Comparison of ENCODE assay signal across 9 cellular contexts in genomic region chr4:174318829-174319764, GRCh38. TPM values are rescaled to one million over a fixed set of nuclear protein-coding genes. Genes with fewer than 3 reads are reported as not detected.
DNase-seq lines count a peak whose midpoint lies in the region; ATAC-seq and TF ChIP-seq lines count a peak whose summit lies in the region.
"Had no signal": no experiment of that assay in that cellular context is flagged by ENCODE, and none has a peak within 500 bp of the region (broad histone marks: within the 10 kb centered on the region; RNA-seq: fewer than 3 reads in every experiment).

No MANE protein-coding gene starts in this region.

- peak; percentile 41 for TF ChIP-seq CTCF in HFF-Myc (IDR thresholded peaks at IDR 0.05; ENCODE audit: low read depth, low read length, missing control alignments)
- peak in 2 of 3 experiments; percentile 17 to 69 for TF ChIP-seq CTCF in testis (IDR thresholded peaks at IDR 0.05)

- H3K4me1 ChIP-seq in testis, result no peaks in the 10 kb centered on the region

- WGBS in testis, 2 donors, result 76 to 81% methylated on average over 8 of the region's 8 CpGs

- intact Hi-C loops in testis (cut with DNase I; ENCODE audit: low total_unique reads), result no loop called here

- no peaks in the 10 kb centered on the region for H3K36me3 ChIP-seq in testis (ENCODE audit: low read depth, missing control alignments)

- H3K4me3 ChIP-seq in HFF-Myc (replicated peaks; ENCODE audit: low read depth, low read length) (no peak overlapping the region), testis (no peak overlapping the region)
- H3K4me3 ChIP-seq: BLaER1 treated with 17β-estradiol and CSF1 and Interleukin-3, amounts not matched to agents 10 nM and 100 nM had no signal

- H3K27me3 ChIP-seq in testis, result no peaks in the 10 kb centered on the region
- H3K27me3 ChIP-seq: BLaER1 treated with 17β-estradiol and CSF1 and Interleukin-3, amounts not matched to agents 10 nM and 100 nM had no signal

- H3K9me3 ChIP-seq in testis, result no peaks in the 10 kb centered on the region
- H3K9me3 ChIP-seq: BLaER1 treated with 17β-estradiol and CSF1 and Interleukin-3, amounts not matched to agents 10 nM and 100 nM had no signal

- DNase-seq in DMS153 treated with DMSO at 0.1 percent for 48 hours (lab: John Stamatoyannopoulos, UW; ENCODE audit: unreplicated experiment) (peak; percentile 15), DMS153 (lab: John Stamatoyannopoulos, UW) (no peak), HFF-Myc (ENCODE audit: extremely low read depth, low read depth) (no peak), SK-N-DZ (ENCODE audit: low spot score) (peak; percentile 54), glomerular endothelial cell (ENCODE audit: extremely low read depth, low read depth, low spot score) (peak; percentile 20), testis (no peak)

- H3K27ac ChIP-seq in testis, result no peak overlapping the region
- H3K27ac ChIP-seq: BLaER1 treated with 17β-estradiol and CSF1 and Interleukin-3, amounts not matched to agents 10 nM and 100 nM had no signal

- TF ChIP-seq POLR2A in testis (IDR thresholded peaks at IDR 0.05), result no peak

- ATAC-seq in HG03025 (IDR thresholded peaks at IDR 0.05; ENCODE audit: low FRiP score, unreplicated experiment) (no peak), GM19328 (IDR thresholded peaks at IDR 0.05; ENCODE audit: unreplicated experiment) (no peak)

RNA-seq across cellular contexts. Expression of gene CEP44, which starts 35.4 kb away (rescaled TPM):
- polyA plus RNA-seq in SK-N-DZ (2014; cell fraction: cytosol; rRNA removed), result 49.4 and 57.4 TPM in 2 replicates
- polyA plus RNA-seq in SK-N-DZ (2014; cell fraction: nucleus; rRNA removed), result 85.0 and 85.1 TPM in 2 replicates
- total RNA-seq in glomerular endothelial cell, result 6.0 and 9.0 TPM in 2 replicates
- total RNA-seq in testis, result 10 to 100 TPM; 20.4 to 32.5 TPM
- polyA plus RNA-seq in testis (ENCODE audit: insufficient read depth, low read depth, low replicate concordance), result 21.1 TPM

RNA-seq across cellular contexts. Expression of gene FBXO8, which starts 35.6 kb away (rescaled TPM):
- polyA plus RNA-seq in SK-N-DZ (2014; cell fraction: cytosol; rRNA removed), result 15.5 and 17.7 TPM in 2 replicates
- 11.9 and 13.1 TPM in 2 replicates for polyA plus RNA-seq in SK-N-DZ (2014; cell fraction: nucleus; rRNA removed)
- total RNA-seq in glomerular endothelial cell (13.4 and 25.7 TPM in 2 replicates), testis (10 to 100 TPM; 22.6 to 24.5 TPM)
- 25.5 TPM for polyA plus RNA-seq in testis (ENCODE audit: insufficient read depth, low read depth, low replicate concordance)

Comparison
In these comparisons a context has a peak if more than half of its experiments do, and no peak if none do; other contexts are left out.
1. DNase-seq: peak in DMS153 treated with DMSO at 0.1 percent for 48 hours (single experiment), SK-N-DZ (single experiment) and glomerular endothelial cell (single experiment); none in DMS153 (single experiment), HFF-Myc (single experiment) and testis (single experiment).